ENCODE assay signal across 24 cellular contexts in the genomic region with DNA sequence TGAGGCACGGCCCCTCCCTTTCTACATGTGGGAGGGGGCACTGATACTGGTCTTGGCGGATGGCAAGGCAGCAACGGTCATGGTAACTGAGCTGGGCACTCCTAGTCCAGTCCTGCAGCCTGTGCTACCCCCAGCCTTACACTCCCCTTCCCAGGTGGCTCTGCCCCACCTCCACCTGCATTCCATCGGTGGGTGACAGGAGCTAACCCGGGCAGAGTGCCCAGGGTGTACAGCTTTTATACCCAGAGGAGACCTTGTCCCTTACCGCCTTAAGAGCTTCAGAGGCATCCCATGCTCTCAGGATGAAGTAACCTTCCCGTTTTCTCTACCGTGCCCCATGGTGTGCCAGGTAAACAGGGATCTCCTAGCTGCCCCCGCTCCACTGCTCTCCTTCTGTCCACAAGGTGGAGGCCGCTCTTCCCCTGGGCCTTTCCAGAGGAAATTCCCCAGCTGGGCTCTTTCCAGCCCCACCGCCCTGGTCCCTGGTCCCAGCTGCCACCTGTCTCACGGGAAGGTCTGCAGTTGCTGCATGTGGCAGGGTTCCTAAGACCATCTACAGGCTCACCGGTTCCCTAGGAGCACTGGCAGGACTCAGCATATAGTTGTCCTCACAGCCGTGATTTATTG. TPM values are rescaled to one million over a fixed set of nuclear protein-coding genes. Genes with fewer than 3 reads are reported as not detected.
DNase-seq lines count a peak whose midpoint lies in the region; ATAC-seq, FAIRE-seq and TF ChIP-seq lines count a peak whose summit lies in the region.
"Had no signal": no experiment of that assay in that cellular context is flagged by ENCODE, and none has a peak within 500 bp of the region (broad histone marks: within the 10 kb centered on the region; RNA-seq: fewer than 3 reads in every experiment).

No MANE protein-coding gene starts in this region.

- no peak for TF ChIP-seq CTCF in Panc1 (IDR thresholded peaks at IDR 0.05)
- TF ChIP-seq CTCF in osteoblast (IDR thresholded peaks at IDR 0.05; ENCODE audit: extremely low read depth, low read depth, low read length) = no peak

- H3K9me3 ChIP-seq in Panc1 (ENCODE audit: control insufficient read depth, insufficient read depth, low read depth, low read length) = no peaks in the 10 kb centered on the region
- H3K9me3 ChIP-seq in small intestine (ENCODE audit: control insufficient read depth, low read depth) = no peaks in the 10 kb centered on the region
- H3K9me3 ChIP-seq in osteoblast (ENCODE audit: low read depth, low read length) = no peaks in the 10 kb centered on the region
- H3K9me3 ChIP-seq: MG63, prostate gland, vagina had no signal

- H3K4me3 ChIP-seq in Panc1 (ENCODE audit: low read depth in 2 of 2, low read length in 2 of 2) (no peak overlapping the region), small intestine (ENCODE audit: low read depth in 1 of 2, low read length in 2 of 2) (no peak overlapping the region), osteoblast (ENCODE audit: insufficient read depth, low read length) (no peak overlapping the region)
- H3K4me3 ChIP-seq: MG63, prostate gland, vagina had no signal

- WGBS in small intestine, 3 donors = 45 to 88% (median 60%) methylated on average over 14 of the region's 14 CpGs

- intact Hi-C loops in Panc1 (cut with micrococcal nuclease; ENCODE audit: unreplicated experiment) = no loop called here

- H3K36me3 ChIP-seq in Panc1 (ENCODE audit: control insufficient read depth, insufficient read depth, low read length) (no peaks in the 10 kb centered on the region), small intestine (ENCODE audit: control insufficient read depth in 2 of 2, insufficient read depth in 2 of 2, low read length in 2 of 2) (peaks cover 2 to 13% of the 10 kb centered on the region in 2 donors), osteoblast (ENCODE audit: insufficient read depth, low read length) (no peaks in the 10 kb centered on the region)
- H3K36me3 ChIP-seq: prostate gland, vagina had no signal

- in situ Hi-C loops in Panc1 (cut with HindIII; ENCODE audit: low pct_unique_long_range_greater_than_20kb, low sequenced_read_pairs) = no loop called here

- H3K79me2 ChIP-seq in osteoblast (ENCODE audit: insufficient read depth, low read length) = no peaks in the 10 kb centered on the region

- no TSS peak for BruUV-seq in Panc1 (replicated peaks; lab: Mats Ljungman, UMichigan)

- CTCF ChIA-PET in Panc1 (lab: Charles Lee) = interaction anchor here (0.7 kb wide), 1 partner anchor 12 kb away, joined by 3 read pairs; no protein-coding TSS in a partner anchor

- TF ChIP-seq RAD21 in Ishikawa (IDR thresholded peaks at IDR 0.05; ENCODE audit: low read depth) = no peak

- H3K4me1 ChIP-seq in Panc1 (ENCODE audit: control insufficient read depth, insufficient read depth, low read length) = no peaks in the 10 kb centered on the region
- H3K4me1 ChIP-seq in small intestine (ENCODE audit: control insufficient read depth in 2 of 2, insufficient read depth in 1 of 2, low read depth in 1 of 2, low read length in 1 of 2) = no peaks in the 10 kb centered on the region
- H3K4me1 ChIP-seq in osteoblast (ENCODE audit: insufficient read depth, low read length) = no peaks in the 10 kb centered on the region
- H3K4me1 ChIP-seq: prostate gland, vagina had no signal

- no peak overlapping the region for H2AFZ ChIP-seq in osteoblast (ENCODE audit: low read length)

- H3K27me3 ChIP-seq in Panc1 (ENCODE audit: control insufficient read depth, insufficient read depth, low read length) (no peaks in the 10 kb centered on the region), small intestine (ENCODE audit: control insufficient read depth in 2 of 2, insufficient read depth in 2 of 2, low read length in 2 of 2) (no peaks in the 10 kb centered on the region), osteoblast (ENCODE audit: insufficient read depth, low read length) (no peaks in the 10 kb centered on the region)
- H3K27me3 ChIP-seq: MG63, vagina had no signal

- no peak overlapping the region for H3K4me2 ChIP-seq in osteoblast (ENCODE audit: insufficient read depth, low read length)

- DNase-seq in Panc1 (ENCODE audit: low read depth, low spot score) (no peak), kidney tubule cell (ENCODE audit: low spot score) (peak; percentile 33), small intestine (peak; percentile 35), osteoblast (ENCODE audit: insufficient read length, low spot score, missing footprints) (no peak), NK-92 (lab: John Stamatoyannopoulos, UW; ENCODE audit: unreplicated experiment) (no peak)
- DNase-seq: activated CD4-positive, alpha-beta T cell treated with anti-CD3 and anti-CD28 coated beads for 36 hours; activated gamma-delta T cell; cerebellar nuclear complex; effector CD4-positive, alpha-beta T cell; hippocampal formation; immature natural killer cell; left ventricle myocardium superior; MG63; NCI-H1417 treated with DMSO at 0.1 percent for 48 hours; NCI-H524 treated with DMSO at 0.1 percent for 48 hours; T-helper 17 cell had no signal

- POLR2A ChIA-PET in Panc1 (lab: Charles Lee) = no interaction called here

- ATAC-seq in Panc1 = peak; percentile 53; the same call in 1 of the 2 replicates
- ATAC-seq in GM19324 (IDR thresholded peaks at IDR 0.05; ENCODE audit: low FRiP score, unreplicated experiment) = no peak
- ATAC-seq: activated CD4-positive, alpha-beta T cell treated with anti-CD3 and anti-CD28 coated beads for 36 hours; left ventricle myocardium superior; T-helper 17 cell had no signal

- FAIRE-seq in small intestine (lab: Jason Lieb, UNC) = no peak
- FAIRE-seq: D721Med, GM19239, RCC 7860 had no signal

- no peaks in the 10 kb centered on the region for H4K20me1 ChIP-seq in osteoblast (ENCODE audit: insufficient read depth, low read length)

- H3K27ac ChIP-seq in Panc1 (ENCODE audit: low read length) (no peak overlapping the region), small intestine (ENCODE audit: low read depth in 1 of 2, low read length in 1 of 2) (no peak overlapping the region), osteoblast (ENCODE audit: low read depth, low read length) (no peak overlapping the region)
- H3K27ac ChIP-seq: C4-2B, prostate gland, vagina had no signal

- no peak for TF ChIP-seq EP300 in Ishikawa (IDR thresholded peaks at IDR 0.05; ENCODE audit: borderline replicate concordance)

TF ChIP-seq in Ishikawa, 13 proteins besides CTCF, POLR2A, EP300 and RAD21:
- TF ChIP-seq, protein P1, sequence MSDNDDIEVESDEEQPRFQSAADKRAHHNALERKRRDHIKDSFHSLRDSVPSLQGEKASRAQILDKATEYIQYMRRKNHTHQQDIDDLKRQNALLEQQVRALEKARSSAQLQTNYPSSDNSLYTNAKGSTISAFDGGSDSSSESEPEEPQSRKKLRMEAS (IDR thresholded peaks at IDR 0.05) = no peak
- TF ChIP-seq TEAD4 (IDR thresholded peaks at IDR 0.05) = 0 out of 2 replicates have a peak, but pooled peaks have one; percentile 24
- no peak for TF ChIP-seq EGR1 (IDR thresholded peaks at IDR 0.05)

RNA-seq across cellular contexts. Expression of gene BRI3BP, which starts 20.5 kb away (rescaled TPM):
- total RNA-seq in Panc1 (2021; ENCODE audit: unreplicated experiment) = 35.1 TPM
- 15.1 TPM for polyA plus RNA-seq in Panc1 (2012; ENCODE audit: insufficient read length)
- 10 to 100 TPM in 1 of 3 donors, 1 to 10 TPM in 2; 7.0 to 28.4 (median 9.6) TPM for polyA plus RNA-seq in small intestine
- total RNA-seq in osteoblast = 2.1 and 2.2 TPM in 2 replicates

RNA-seq across cellular contexts. Expression of gene DHX37, which starts 25.0 kb away (rescaled TPM):
- total RNA-seq in Panc1 (2021; ENCODE audit: unreplicated experiment) (57.4 TPM), osteoblast (14.1 and 16.6 TPM in 2 replicates)
- polyA plus RNA-seq in Panc1 (2012; ENCODE audit: insufficient read length) = 51.3 TPM
- polyA plus RNA-seq in small intestine = 10 to 100 TPM in 1 of 3 donors, 1 to 10 TPM in 2; 6.3 to 13.1 (median 8.6) TPM

RNA-seq across cellular contexts. Expression of gene AACS, which starts 51.3 kb away (rescaled TPM):
- total RNA-seq in Panc1 (2021; ENCODE audit: unreplicated experiment) = 34.7 TPM
- polyA plus RNA-seq in Panc1 (2012; ENCODE audit: insufficient read length) = 34.6 TPM
- polyA plus RNA-seq in small intestine = 10 to 100 TPM; 21.1 to 35.9 (median 23.7) TPM
- total RNA-seq in osteoblast = 24.5 and 26.4 TPM in 2 replicates

Comparison
In these comparisons a context has a peak if more than half of its experiments do, and no peak if none do; other contexts are left out.
1. DNase-seq: peak in kidney tubule cell (single experiment) and small intestine (single experiment); none in Panc1 (single experiment), osteoblast (single experiment) and NK-92 (single experiment).
2. RNA of gene BRI3BP, which starts 20.5 kb away (total RNA-seq): 35.1 TPM in Panc1 (single experiment); 2.1 to 2.2 TPM in osteoblast; every median in the first group is over 10 times any median in the second.